Comparison of ENCODE assay signal across 1 cellular context in the genomic region with DNA sequence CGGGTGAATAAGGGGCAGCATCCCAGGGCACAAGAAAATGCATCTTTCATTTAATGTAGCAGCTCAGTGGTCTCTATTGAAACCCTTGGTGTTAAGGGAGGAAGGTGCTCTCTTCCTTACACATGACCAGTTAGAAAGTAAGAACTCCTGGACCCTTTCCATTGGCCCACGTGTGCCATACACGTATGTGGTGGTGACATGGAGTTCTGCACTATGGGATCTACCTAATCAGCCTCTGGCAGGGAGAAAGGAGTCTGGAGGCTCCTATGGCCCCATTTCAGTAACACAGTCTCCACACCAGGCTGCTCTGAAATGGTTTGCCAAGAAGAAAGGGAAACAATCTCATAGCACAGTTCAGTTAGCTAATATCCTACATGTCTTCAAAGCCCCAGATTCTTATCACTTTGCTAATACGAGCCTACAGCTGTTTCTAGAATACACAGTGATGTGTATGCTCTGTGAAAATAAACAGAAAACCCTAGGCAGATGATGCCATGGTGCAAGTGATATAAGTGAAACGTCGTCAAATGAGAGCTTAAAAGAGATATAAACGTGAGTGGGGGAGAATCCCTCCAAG.
TF ChIP-seq lines count a peak whose summit lies in the region.

No MANE protein-coding gene starts in this region.

TF ChIP-seq in GM12878, 131 proteins besides CTCF, POLR2A, EP300 and RAD21:
- TF ChIP-seq MEF2B (IDR thresholded peaks at IDR 0.05; ENCODE audit: partially characterized antibody, poor library complexity, severe bottlenecking) (no peak), CREM (IDR thresholded peaks at IDR 0.05; ENCODE audit: low read depth) (no peak), GABPA (IDR thresholded peaks at IDR 0.05; ENCODE audit: low read depth) (no peak), SIX5 (IDR thresholded peaks at IDR 0.05; ENCODE audit: low read depth, low read length, severe bottlenecking) (no peak), CBFB (IDR thresholded peaks at IDR 0.05; ENCODE audit: low read depth) (no peak), CBX3 (IDR thresholded peaks at IDR 0.05; ENCODE audit: borderline replicate concordance, low read depth) (no peak), PAX5 (IDR thresholded peaks at IDR 0.05; ENCODE audit: borderline replicate concordance, low read depth, low read length) (no peak), SREBF1 (IDR thresholded peaks at IDR 0.05; ENCODE audit: low read length) (no peak), ETV6 (conservative IDR thresholded peaks at IDR 0.05 in 1 of 2, IDR thresholded peaks at IDR 0.05 in 1 of 2; ENCODE audit: borderline replicate concordance in 1 of 2, low read depth in 1 of 2) (no peak), HDGF (IDR thresholded peaks at IDR 0.05) (no peak), FOXK2 (IDR thresholded peaks at IDR 0.05) (no peak), TCF12 (IDR thresholded peaks at IDR 0.05; ENCODE audit: low read depth, low read length) (no peak)
- TF ChIP-seq, protein P1, sequence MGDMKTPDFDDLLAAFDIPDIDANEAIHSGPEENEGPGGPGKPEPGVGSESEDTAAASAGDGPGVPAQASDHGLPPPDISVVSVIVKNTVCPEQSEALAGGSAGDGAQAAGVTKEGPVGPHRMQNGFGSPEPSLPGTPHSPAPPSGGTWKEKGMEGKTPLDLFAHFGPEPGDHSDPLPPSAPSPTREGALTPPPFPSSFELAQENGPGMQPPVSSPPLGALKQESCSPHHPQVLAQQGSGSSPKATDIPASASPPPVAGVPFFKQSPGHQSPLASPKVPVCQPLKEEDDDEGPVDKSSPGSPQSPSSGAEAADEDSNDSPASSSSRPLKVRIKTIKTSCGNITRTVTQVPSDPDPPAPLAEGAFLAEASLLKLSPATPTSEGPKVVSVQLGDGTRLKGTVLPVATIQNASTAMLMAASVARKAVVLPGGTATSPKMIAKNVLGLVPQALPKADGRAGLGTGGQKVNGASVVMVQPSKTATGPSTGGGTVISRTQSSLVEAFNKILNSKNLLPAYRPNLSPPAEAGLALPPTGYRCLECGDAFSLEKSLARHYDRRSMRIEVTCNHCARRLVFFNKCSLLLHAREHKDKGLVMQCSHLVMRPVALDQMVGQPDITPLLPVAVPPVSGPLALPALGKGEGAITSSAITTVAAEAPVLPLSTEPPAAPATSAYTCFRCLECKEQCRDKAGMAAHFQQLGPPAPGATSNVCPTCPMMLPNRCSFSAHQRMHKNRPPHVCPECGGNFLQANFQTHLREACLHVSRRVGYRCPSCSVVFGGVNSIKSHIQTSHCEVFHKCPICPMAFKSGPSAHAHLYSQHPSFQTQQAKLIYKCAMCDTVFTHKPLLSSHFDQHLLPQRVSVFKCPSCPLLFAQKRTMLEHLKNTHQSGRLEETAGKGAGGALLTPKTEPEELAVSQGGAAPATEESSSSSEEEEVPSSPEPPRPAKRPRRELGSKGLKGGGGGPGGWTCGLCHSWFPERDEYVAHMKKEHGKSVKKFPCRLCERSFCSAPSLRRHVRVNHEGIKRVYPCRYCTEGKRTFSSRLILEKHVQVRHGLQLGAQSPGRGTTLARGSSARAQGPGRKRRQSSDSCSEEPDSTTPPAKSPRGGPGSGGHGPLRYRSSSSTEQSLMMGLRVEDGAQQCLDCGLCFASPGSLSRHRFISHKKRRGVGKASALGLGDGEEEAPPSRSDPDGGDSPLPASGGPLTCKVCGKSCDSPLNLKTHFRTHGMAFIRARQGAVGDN (IDR thresholded peaks at IDR 0.05), result no peak
- TF ChIP-seq, protein P2, sequence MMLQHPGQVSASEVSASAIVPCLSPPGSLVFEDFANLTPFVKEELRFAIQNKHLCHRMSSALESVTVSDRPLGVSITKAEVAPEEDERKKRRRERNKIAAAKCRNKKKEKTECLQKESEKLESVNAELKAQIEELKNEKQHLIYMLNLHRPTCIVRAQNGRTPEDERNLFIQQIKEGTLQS (IDR thresholded peaks at IDR 0.05; ENCODE audit: borderline replicate concordance, extremely low read depth, low read depth, low read length), result no peak
- TF ChIP-seq, protein P3, sequence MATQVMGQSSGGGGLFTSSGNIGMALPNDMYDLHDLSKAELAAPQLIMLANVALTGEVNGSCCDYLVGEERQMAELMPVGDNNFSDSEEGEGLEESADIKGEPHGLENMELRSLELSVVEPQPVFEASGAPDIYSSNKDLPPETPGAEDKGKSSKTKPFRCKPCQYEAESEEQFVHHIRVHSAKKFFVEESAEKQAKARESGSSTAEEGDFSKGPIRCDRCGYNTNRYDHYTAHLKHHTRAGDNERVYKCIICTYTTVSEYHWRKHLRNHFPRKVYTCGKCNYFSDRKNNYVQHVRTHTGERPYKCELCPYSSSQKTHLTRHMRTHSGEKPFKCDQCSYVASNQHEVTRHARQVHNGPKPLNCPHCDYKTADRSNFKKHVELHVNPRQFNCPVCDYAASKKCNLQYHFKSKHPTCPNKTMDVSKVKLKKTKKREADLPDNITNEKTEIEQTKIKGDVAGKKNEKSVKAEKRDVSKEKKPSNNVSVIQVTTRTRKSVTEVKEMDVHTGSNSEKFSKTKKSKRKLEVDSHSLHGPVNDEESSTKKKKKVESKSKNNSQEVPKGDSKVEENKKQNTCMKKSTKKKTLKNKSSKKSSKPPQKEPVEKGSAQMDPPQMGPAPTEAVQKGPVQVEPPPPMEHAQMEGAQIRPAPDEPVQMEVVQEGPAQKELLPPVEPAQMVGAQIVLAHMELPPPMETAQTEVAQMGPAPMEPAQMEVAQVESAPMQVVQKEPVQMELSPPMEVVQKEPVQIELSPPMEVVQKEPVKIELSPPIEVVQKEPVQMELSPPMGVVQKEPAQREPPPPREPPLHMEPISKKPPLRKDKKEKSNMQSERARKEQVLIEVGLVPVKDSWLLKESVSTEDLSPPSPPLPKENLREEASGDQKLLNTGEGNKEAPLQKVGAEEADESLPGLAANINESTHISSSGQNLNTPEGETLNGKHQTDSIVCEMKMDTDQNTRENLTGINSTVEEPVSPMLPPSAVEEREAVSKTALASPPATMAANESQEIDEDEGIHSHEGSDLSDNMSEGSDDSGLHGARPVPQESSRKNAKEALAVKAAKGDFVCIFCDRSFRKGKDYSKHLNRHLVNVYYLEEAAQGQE (IDR thresholded peaks at IDR 0.05; ENCODE audit: low read depth, low read length), result no peak
- TF ChIP-seq, protein P4, sequence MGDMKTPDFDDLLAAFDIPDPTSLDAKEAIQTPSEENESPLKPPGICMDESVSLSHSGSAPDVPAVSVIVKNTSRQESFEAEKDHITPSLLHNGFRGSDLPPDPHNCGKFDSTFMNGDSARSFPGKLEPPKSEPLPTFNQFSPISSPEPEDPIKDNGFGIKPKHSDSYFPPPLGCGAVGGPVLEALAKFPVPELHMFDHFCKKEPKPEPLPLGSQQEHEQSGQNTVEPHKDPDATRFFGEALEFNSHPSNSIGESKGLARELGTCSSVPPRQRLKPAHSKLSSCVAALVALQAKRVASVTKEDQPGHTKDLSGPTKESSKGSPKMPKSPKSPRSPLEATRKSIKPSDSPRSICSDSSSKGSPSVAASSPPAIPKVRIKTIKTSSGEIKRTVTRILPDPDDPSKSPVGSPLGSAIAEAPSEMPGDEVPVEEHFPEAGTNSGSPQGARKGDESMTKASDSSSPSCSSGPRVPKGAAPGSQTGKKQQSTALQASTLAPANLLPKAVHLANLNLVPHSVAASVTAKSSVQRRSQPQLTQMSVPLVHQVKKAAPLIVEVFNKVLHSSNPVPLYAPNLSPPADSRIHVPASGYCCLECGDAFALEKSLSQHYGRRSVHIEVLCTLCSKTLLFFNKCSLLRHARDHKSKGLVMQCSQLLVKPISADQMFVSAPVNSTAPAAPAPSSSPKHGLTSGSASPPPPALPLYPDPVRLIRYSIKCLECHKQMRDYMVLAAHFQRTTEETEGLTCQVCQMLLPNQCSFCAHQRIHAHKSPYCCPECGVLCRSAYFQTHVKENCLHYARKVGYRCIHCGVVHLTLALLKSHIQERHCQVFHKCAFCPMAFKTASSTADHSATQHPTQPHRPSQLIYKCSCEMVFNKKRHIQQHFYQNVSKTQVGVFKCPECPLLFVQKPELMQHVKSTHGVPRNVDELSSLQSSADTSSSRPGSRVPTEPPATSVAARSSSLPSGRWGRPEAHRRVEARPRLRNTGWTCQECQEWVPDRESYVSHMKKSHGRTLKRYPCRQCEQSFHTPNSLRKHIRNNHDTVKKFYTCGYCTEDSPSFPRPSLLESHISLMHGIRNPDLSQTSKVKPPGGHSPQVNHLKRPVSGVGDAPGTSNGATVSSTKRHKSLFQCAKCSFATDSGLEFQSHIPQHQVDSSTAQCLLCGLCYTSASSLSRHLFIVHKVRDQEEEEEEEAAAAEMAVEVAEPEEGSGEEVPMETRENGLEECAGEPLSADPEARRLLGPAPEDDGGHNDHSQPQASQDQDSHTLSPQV (IDR thresholded peaks at IDR 0.05), result no peak
- TF ChIP-seq, protein P5, sequence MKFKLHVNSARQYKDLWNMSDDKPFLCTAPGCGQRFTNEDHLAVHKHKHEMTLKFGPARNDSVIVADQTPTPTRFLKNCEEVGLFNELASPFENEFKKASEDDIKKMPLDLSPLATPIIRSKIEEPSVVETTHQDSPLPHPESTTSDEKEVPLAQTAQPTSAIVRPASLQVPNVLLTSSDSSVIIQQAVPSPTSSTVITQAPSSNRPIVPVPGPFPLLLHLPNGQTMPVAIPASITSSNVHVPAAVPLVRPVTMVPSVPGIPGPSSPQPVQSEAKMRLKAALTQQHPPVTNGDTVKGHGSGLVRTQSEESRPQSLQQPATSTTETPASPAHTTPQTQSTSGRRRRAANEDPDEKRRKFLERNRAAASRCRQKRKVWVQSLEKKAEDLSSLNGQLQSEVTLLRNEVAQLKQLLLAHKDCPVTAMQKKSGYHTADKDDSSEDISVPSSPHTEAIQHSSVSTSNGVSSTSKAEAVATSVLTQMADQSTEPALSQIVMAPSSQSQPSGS (IDR thresholded peaks at IDR 0.05; ENCODE audit: low read length), result no peak
